1 cellular context compared by ENCODE assay signal in genomic region chr11:95058622-95059021, GRCh38.
TF ChIP-seq lines count a peak whose summit lies in the region.

No MANE protein-coding gene starts in this region.

TF ChIP-seq in K562, 482 proteins besides CTCF, POLR2A, EP300 and RAD21:
- TF ChIP-seq ZNF695 (CRISPR knock-in tag; IDR thresholded peaks at IDR 0.05) (no peak), ZNF764 (CRISPR knock-in tag; IDR thresholded peaks at IDR 0.05; ENCODE audit: low read depth) (no peak), ZNF561 (CRISPR knock-in tag; conservative IDR thresholded peaks at IDR 0.05) (no peak), U2AF1 (optimal IDR thresholded peaks at IDR 0.05; ENCODE audit: low read depth, low read length) (no peak), HDAC6 (IDR thresholded peaks at IDR 0.05; ENCODE audit: low read depth, low read length) (no peak), TCF3 (CRISPR knock-in tag; IDR thresholded peaks at IDR 0.05) (no peak), HES1 (IDR thresholded peaks at IDR 0.05; ENCODE audit: low read depth) (no peak), NFIC (IDR thresholded peaks at IDR 0.05) (peak; percentile 83), E2F4 (CRISPR knock-in tag; IDR thresholded peaks at IDR 0.05; ENCODE audit: low read depth) (no peak), RFX5 (IDR thresholded peaks at IDR 0.05; ENCODE audit: low read depth, low read length) (no peak), ZFP36 (IDR thresholded peaks at IDR 0.05; ENCODE audit: low read depth, low read length, partially characterized antibody) (no peak), MLX (CRISPR knock-in tag; conservative IDR thresholded peaks at IDR 0.05) (no peak), ZNF24 (IDR thresholded peaks at IDR 0.05) (no peak), NFATC3 (IDR thresholded peaks at IDR 0.05) (no peak), NFIX (CRISPR knock-in tag; IDR thresholded peaks at IDR 0.05; ENCODE audit: low read depth) (peak; percentile 61)
